In the genomic region with DNA sequence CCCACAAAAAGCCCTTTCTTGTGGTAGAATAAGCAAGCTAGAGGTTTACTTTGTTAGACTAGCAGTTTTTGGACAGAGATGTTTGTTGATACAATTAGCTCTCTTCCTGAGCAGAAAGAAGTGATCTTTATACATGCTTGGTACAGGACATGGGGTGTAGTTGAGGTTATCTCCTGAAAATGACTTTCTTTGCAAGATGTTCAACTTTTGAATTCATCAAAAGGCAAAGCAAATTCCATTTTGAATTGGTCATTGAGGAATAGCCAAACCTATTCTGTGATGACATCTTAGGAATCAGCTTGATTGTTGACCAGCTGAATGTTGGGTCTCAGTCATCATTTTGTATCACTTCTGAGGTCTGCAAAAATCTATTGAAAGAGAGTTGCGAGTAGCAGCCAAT, we compare ENCODE assay signal across 15 cellular contexts.
"Had no signal": no experiment of that assay in that cellular context is flagged by ENCODE, and none has a peak within 500 bp of the region (broad histone marks: within the 10 kb centered on the region; RNA-seq: fewer than 3 reads in every experiment).

No MANE protein-coding gene starts in this region.

- H3K9me3 Mint-ChIP-seq: activated naive CD4-positive, alpha-beta T cell treated with anti-CD3 and anti-CD28 coated beads, Interleukin-2, amount 50 U/mL, for 24 hours; effector memory CD8-positive, alpha-beta T cell; memory B cell; neural crest cell; stimulated activated naive CD8-positive, alpha-beta T cell treated with anti-CD3 and anti-CD28 coated beads, Interleukin-15, amount 100 ng/mL, for 72 hours had no signal

- H3K36me3 Mint-ChIP-seq: activated naive CD4-positive, alpha-beta T cell treated with anti-CD3 and anti-CD28 coated beads, Interleukin-2, amount 50 U/mL, for 24 hours; memory B cell had no signal

- DNase-seq: activated CD4-positive, alpha-beta T cell treated with anti-CD3 and anti-CD28 coated beads, Interleukin-2, amount 50 U/mL, for 1 hour; activated CD4-positive, CD25-positive, alpha-beta regulatory T cell; colonic mucosa; effector memory CD8-positive, alpha-beta T cell; erythroblast; hypothalamus; ovary; stimulated activated CD4-positive, alpha-beta T cell treated with anti-CD3 and anti-CD28 coated beads, Interleukin-4, amount 100 ng/mL, for 24 hours; stimulated activated naive CD8-positive, alpha-beta T cell treated with anti-CD3 and anti-CD28 coated beads, Interleukin-15, amount 100 ng/mL, for 72 hours; T-helper 2 cell; transverse colon had no signal

- H3K27ac ChIP-seq: colonic mucosa, ovary, transverse colon had no signal

- H3K4me1 ChIP-seq: colonic mucosa had no signal

- FAIRE-seq: TTC549 had no signal

- H3K9me3 ChIP-seq: colonic mucosa, ovary, transverse colon had no signal

- H3K4me3 ChIP-seq: colonic mucosa, ovary, transverse colon had no signal

- ATAC-seq: effector memory CD8-positive, alpha-beta T cell; stimulated activated naive CD8-positive, alpha-beta T cell treated with anti-CD3 and anti-CD28 coated beads, Interleukin-15, amount 100 ng/mL, for 72 hours had no signal

- H3K27ac Mint-ChIP-seq: activated naive CD4-positive, alpha-beta T cell treated with anti-CD3 and anti-CD28 coated beads, Interleukin-2, amount 50 U/mL, for 24 hours; effector memory CD8-positive, alpha-beta T cell; memory B cell; stimulated activated naive CD8-positive, alpha-beta T cell treated with anti-CD3 and anti-CD28 coated beads, Interleukin-15, amount 100 ng/mL, for 72 hours had no signal

- H3K4me3 Mint-ChIP-seq: activated naive CD4-positive, alpha-beta T cell treated with anti-CD3 and anti-CD28 coated beads, Interleukin-2, amount 50 U/mL, for 24 hours; effector memory CD8-positive, alpha-beta T cell; memory B cell; stimulated activated naive CD8-positive, alpha-beta T cell treated with anti-CD3 and anti-CD28 coated beads, Interleukin-15, amount 100 ng/mL, for 72 hours had no signal

- H3K36me3 ChIP-seq: colonic mucosa, ovary, transverse colon had no signal

- H3K27me3 ChIP-seq: colonic mucosa, ovary had no signal
